ENCODE assay signal across 10 cellular contexts in the genomic region with DNA sequence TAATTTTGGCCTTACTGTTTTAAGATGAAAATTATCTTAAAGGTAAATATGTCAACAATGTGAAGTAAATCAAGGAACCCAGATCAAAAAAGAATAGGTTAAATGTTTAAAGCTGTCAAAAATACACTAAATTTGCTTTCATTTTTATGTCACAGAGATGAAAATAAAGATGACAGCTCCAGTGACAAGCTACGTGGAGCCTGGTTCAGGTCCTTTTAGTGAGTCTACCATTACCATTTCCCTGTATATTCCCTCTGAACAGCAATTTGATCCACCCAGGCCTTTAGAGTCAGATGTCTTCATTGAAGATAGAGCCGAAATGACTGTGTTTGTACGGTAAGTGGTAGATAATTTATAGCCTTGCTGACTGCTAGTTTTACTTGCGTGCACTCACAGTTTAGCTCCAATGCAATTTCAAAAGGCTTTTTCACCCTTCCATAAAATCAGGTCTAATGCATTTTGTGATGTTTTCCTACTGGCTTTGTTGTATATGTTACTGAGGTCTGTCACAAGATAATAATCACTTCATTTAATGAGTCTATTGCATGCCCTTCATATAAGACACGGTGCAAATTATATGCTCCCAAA. TPM values are rescaled to one million over a fixed set of nuclear protein-coding genes. Genes with fewer than 3 reads are reported as not detected.
DNase-seq lines count a peak whose midpoint lies in the region; TF ChIP-seq lines count a peak whose summit lies in the region.
"Had no signal": no experiment of that assay in that cellular context is flagged by ENCODE, and none has a peak within 500 bp of the region (broad histone marks: within the 10 kb centered on the region; RNA-seq: fewer than 3 reads in every experiment).

No MANE protein-coding gene starts in this region.

- no peak for TF ChIP-seq POLR2A in breast epithelium (IDR thresholded peaks at IDR 0.05)

- H3K9me3 ChIP-seq in breast epithelium (no peaks in the 10 kb centered on the region), neural cell (ENCODE audit: low read length) (no peaks in the 10 kb centered on the region)

- TF ChIP-seq CTCF in breast epithelium (IDR thresholded peaks at IDR 0.05): no peak
- no peak for TF ChIP-seq CTCF in neural cell (IDR thresholded peaks at IDR 0.05; ENCODE audit: poor library complexity, severe bottlenecking)
- TF ChIP-seq CTCF in GM13976 (IDR thresholded peaks at IDR 0.05; ENCODE audit: borderline replicate concordance, control extremely low read depth, extremely low read depth, insufficient read depth, missing control alignments): no peak

- H3K27me3 ChIP-seq in breast epithelium (no peaks in the 10 kb centered on the region), neural cell (ENCODE audit: insufficient read depth, low read depth, low read length) (peaks cover 16% of the 10 kb centered on the region)

- peak overlapping the region; percentile 17 to 93 for H3K27ac ChIP-seq in breast epithelium
- peak overlapping the region; percentile 9 for H3K27ac ChIP-seq in neural cell (ENCODE audit: low read length)

- no peak for TF ChIP-seq RAD21 in neural cell (conservative IDR thresholded peaks at IDR 0.05)

- peaks cover 2% of the 10 kb centered on the region for H3F3A ChIP-seq in neural cell (ENCODE audit: insufficient read depth, low read length, poor library complexity, severe bottlenecking)

- H3K36me3 ChIP-seq in breast epithelium (peaks cover 4% of the 10 kb centered on the region), neural cell (ENCODE audit: insufficient read depth, low read length) (no peaks in the 10 kb centered on the region)

- H3K79me2 ChIP-seq in neural cell (replicated peaks; ENCODE audit: insufficient read depth, low read length): no peaks in the 10 kb centered on the region

- H3K9me2 ChIP-seq in neural cell (ENCODE audit: insufficient read depth, low read length): no peaks in the 10 kb centered on the region

- no peaks in the 10 kb centered on the region for H4K20me1 ChIP-seq in neural cell (ENCODE audit: insufficient read depth)

- intact Hi-C loops in breast epithelium (cut with DNase I; ENCODE audit: low total_unique reads): no loop called here

- peak; percentile 93 for TF ChIP-seq EP300 in neural cell (conservative IDR thresholded peaks at IDR 0.05; ENCODE audit: poor library complexity, severe bottlenecking)

- H2AFZ ChIP-seq in neural cell (ENCODE audit: low read depth, low read length): no peak overlapping the region

- H3K4me2 ChIP-seq in neural cell (ENCODE audit: low read length): no peak overlapping the region

- no peaks in the 10 kb centered on the region for H3K4me1 ChIP-seq in breast epithelium

- no peak overlapping the region for H3K4me3 ChIP-seq in breast epithelium
- no peak overlapping the region for H3K4me3 ChIP-seq in neural cell (ENCODE audit: low read length)

- no peak overlapping the region for H3K9ac ChIP-seq in neural cell (ENCODE audit: low read length)

- DNase-seq in NCI-H1105 treated with DMSO at 0.1 percent for 48 hours (lab: John Stamatoyannopoulos, UW) (peak; percentile 30), NCI-H1105 (lab: John Stamatoyannopoulos, UW) (no peak), NCI-H1436 treated with DMSO at 0.1 percent for 48 hours (lab: John Stamatoyannopoulos, UW) (peak; percentile 77), breast epithelium (ENCODE audit: low spot score in 2 of 2) (no peak), NCI-H524 (lab: John Stamatoyannopoulos, UW) (no peak), NCI-H1694 (lab: John Stamatoyannopoulos, UW) (no peak), GM13976 (ENCODE audit: low spot score) (no peak)

- in situ Hi-C loops in GM13976 (cut with MboI; ENCODE audit: low sequenced_read_pairs, unreplicated experiment): no loop called here

TF ChIP-seq in neural cell, 6 proteins besides CTCF, POLR2A, EP300 and RAD21:
- TF ChIP-seq MXI1 (conservative IDR thresholded peaks at IDR 0.05; ENCODE audit: poor library complexity, severe bottlenecking) (no peak), POLR2AphosphoS5 (IDR thresholded peaks at IDR 0.05) (peak; percentile 95), EZH2 (IDR thresholded peaks at IDR 0.05; ENCODE audit: borderline replicate concordance, insufficient read depth, low read length, poor library complexity, severe bottlenecking) (no peak), SMC3 (conservative IDR thresholded peaks at IDR 0.05; ENCODE audit: poor library complexity) (no peak), TAF1 (IDR thresholded peaks at IDR 0.05; ENCODE audit: low read depth) (no peak)
- TF ChIP-seq, protein P1, sequence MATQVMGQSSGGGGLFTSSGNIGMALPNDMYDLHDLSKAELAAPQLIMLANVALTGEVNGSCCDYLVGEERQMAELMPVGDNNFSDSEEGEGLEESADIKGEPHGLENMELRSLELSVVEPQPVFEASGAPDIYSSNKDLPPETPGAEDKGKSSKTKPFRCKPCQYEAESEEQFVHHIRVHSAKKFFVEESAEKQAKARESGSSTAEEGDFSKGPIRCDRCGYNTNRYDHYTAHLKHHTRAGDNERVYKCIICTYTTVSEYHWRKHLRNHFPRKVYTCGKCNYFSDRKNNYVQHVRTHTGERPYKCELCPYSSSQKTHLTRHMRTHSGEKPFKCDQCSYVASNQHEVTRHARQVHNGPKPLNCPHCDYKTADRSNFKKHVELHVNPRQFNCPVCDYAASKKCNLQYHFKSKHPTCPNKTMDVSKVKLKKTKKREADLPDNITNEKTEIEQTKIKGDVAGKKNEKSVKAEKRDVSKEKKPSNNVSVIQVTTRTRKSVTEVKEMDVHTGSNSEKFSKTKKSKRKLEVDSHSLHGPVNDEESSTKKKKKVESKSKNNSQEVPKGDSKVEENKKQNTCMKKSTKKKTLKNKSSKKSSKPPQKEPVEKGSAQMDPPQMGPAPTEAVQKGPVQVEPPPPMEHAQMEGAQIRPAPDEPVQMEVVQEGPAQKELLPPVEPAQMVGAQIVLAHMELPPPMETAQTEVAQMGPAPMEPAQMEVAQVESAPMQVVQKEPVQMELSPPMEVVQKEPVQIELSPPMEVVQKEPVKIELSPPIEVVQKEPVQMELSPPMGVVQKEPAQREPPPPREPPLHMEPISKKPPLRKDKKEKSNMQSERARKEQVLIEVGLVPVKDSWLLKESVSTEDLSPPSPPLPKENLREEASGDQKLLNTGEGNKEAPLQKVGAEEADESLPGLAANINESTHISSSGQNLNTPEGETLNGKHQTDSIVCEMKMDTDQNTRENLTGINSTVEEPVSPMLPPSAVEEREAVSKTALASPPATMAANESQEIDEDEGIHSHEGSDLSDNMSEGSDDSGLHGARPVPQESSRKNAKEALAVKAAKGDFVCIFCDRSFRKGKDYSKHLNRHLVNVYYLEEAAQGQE (IDR thresholded peaks at IDR 0.05; ENCODE audit: borderline replicate concordance): peak; percentile 81

RNA-seq across cellular contexts. Expression of gene HEBP2, which starts 1.9 kb away (rescaled TPM):
- total RNA-seq in breast epithelium: 100 to 1,000 TPM in 1 of 3 donors, 10 to 100 TPM in 2; 66.2 to 321 (median 72.6) TPM
- 1.4 and 3.0 TPM in 2 replicates for polyA plus RNA-seq in neural cell
- 0.73 and 0.81 TPM in 2 replicates for polyA minus RNA-seq in neural cell

RNA-seq across cellular contexts. Expression of gene SMIM28, which starts 28.2 kb away (rescaled TPM):
- total RNA-seq in breast epithelium: not detected
- polyA plus RNA-seq in neural cell: not detected in 2 replicates
- polyA minus RNA-seq in neural cell: not detected in 2 replicates
- total RNA-seq: A172, Daoy had no signal

Comparison
In these comparisons a context has a peak if more than half of its experiments do, and no peak if none do; other contexts are left out.
1. DNase-seq: peak in NCI-H1105 treated with DMSO at 0.1 percent for 48 hours (single experiment) and NCI-H1436 treated with DMSO at 0.1 percent for 48 hours (single experiment); none in NCI-H1105 (single experiment), breast epithelium (0 of 2), NCI-H524 (0 of 2), NCI-H1694 (single experiment) and GM13976 (single experiment).